Comparison of ENCODE assay signal across 2 cellular contexts in the genomic region with DNA sequence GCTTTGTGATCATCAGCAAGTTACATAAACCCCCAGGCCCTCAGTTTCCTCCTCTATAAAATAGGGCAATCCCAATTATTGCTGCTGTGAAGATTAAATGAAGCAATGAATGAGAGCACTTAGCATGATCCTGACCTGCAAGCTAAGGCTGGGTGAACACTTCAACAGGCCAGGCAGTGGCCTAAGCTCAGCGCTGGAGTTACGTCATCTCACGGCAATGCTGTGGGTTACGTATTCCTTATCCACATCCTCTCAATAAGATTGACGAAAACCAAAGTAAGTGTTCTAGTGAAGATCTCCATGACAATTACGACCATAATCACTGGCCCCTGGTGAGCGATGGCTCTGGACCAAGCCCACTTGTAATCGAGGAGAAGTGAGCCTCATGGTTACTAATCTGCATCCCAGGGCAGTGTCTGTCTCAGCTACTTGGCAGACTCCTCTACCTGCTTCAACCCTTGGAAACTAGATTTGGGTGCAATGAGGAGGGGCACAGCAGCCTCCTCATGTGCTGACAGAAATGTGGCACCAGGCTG.
TF ChIP-seq lines count a peak whose summit lies in the region.

No MANE protein-coding gene starts in this region.

TF ChIP-seq in HepG2, 621 proteins besides CTCF, POLR2A, EP300 and RAD21 (continued from another document):
- TF ChIP-seq ZNF484 (CRISPR knock-in tag; IDR thresholded peaks at IDR 0.05; ENCODE audit: borderline replicate concordance, low read depth), result no peak

TF ChIP-seq in H1, 55 proteins besides CTCF, POLR2A, EP300 and RAD21 (continued from another document):
- TF ChIP-seq TAF1 (IDR thresholded peaks at IDR 0.05; ENCODE audit: low read depth, low read length) (no peak), BACH1 (IDR thresholded peaks at IDR 0.05; ENCODE audit: low read length) (no peak), RNF2 (IDR thresholded peaks at IDR 0.05; ENCODE audit: borderline replicate concordance, low read depth, low read length, missing control alignments, poor library complexity, severe bottlenecking) (no peak), EGR1 (IDR thresholded peaks at IDR 0.05; ENCODE audit: borderline replicate concordance, low read depth, low read length) (no peak), CHD1 (IDR thresholded peaks at IDR 0.05; ENCODE audit: low read depth, low read length) (no peak), TBP (IDR thresholded peaks at IDR 0.05; ENCODE audit: low read depth, low read length) (no peak), NANOG (IDR thresholded peaks at IDR 0.05; ENCODE audit: insufficient read depth, low read depth, low read length, poor library complexity, severe bottlenecking) (no peak), USF2 (IDR thresholded peaks at IDR 0.05; ENCODE audit: low read length) (no peak), SIX5 (IDR thresholded peaks at IDR 0.05; ENCODE audit: low read depth, low read length) (no peak), HDAC2 (IDR thresholded peaks at IDR 0.05; ENCODE audit: borderline replicate concordance in 1 of 2, low read depth in 2 of 2, low read length in 2 of 2) (no peak), YY1 (IDR thresholded peaks at IDR 0.05; ENCODE audit: low read depth, low read length) (no peak), BRCA1 (IDR thresholded peaks at IDR 0.05; ENCODE audit: low read depth, low read length) (no peak), RXRA (IDR thresholded peaks at IDR 0.05; ENCODE audit: insufficient read depth, low read depth, low read length) (no peak), KDM5A (IDR thresholded peaks at IDR 0.05; ENCODE audit: low read length) (no peak), SAP30 (IDR thresholded peaks at IDR 0.05; ENCODE audit: insufficient read depth, insufficient replicate concordance, low read length) (no peak)
